8 cellular contexts compared by ENCODE assay signal in the genomic region with DNA sequence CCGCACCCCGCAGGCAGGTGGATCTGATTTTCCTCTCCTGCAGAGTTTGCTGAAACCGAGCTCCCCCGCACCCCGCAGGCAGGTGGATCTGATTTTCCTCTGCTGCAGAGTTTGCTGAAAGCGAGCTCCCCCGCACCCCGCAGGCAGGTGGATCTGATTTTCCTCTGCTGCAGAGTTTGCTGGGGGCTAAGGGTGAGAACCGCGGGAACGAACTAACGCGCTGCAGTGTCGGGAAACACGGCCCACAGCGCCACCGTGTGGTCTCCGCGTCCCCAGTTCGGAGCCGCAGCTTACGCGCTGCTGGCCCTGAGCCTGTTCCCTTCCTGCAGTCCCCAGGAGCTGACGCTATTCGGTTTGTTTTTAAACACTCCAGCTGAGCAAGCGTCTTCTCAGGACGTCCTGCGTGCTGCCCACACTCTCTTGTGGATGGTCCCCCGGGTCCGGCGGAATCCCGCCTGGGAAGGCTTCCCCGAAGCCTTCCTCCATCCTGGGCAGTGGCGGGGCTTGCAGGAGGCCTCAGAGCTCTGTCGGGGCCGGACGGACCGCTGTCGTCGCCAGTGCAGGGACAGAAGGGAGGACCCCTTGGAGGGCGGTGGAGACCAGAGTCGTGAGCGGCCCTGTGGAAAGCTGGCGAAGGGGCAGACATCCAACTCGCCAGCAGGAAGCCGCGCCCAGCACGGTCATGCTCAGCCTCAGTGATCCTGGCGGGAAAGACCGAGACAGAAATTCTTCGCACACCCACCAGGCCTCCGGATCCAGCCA.
DNase-seq lines count a peak whose midpoint lies in the region; ATAC-seq and TF ChIP-seq lines count a peak whose summit lies in the region.

No MANE protein-coding gene starts in this region.

- H2AFZ ChIP-seq in osteoblast (ENCODE audit: low read length): no peak overlapping the region

- peak; percentile 87 for ATAC-seq in GM21619 (IDR thresholded peaks at IDR 0.05; ENCODE audit: unreplicated experiment)

- H3K9me3 ChIP-seq in SJSA1 (replicated peaks): peaks cover 6% of the 10 kb centered on the region; the same call in 1 of the 2 replicates
- H3K9me3 ChIP-seq in osteoblast (ENCODE audit: low read depth, low read length): no peaks in the 10 kb centered on the region
- H3K9me3 ChIP-seq in suprapubic skin: no peaks in the 10 kb centered on the region

- TF ChIP-seq POLR2A in suprapubic skin (IDR thresholded peaks at IDR 0.05): no peak

- no peak overlapping the region for H3K4me3 ChIP-seq in SJSA1
- H3K4me3 ChIP-seq in osteoblast (ENCODE audit: insufficient read depth, low read length): peak overlapping the region; percentile 16
- peak overlapping the region; percentile 24 for H3K4me3 ChIP-seq in suprapubic skin

- no peak for TF ChIP-seq EP300 in suprapubic skin (IDR thresholded peaks at IDR 0.05)

- no peak overlapping the region for H3K27ac ChIP-seq in SJSA1
- no peak overlapping the region for H3K27ac ChIP-seq in osteoblast (ENCODE audit: low read depth, low read length)
- no peak overlapping the region for H3K27ac ChIP-seq in suprapubic skin

- H4K20me1 ChIP-seq in osteoblast (ENCODE audit: insufficient read depth, low read length): no peaks in the 10 kb centered on the region

- peak overlapping the region; percentile 53 for H3K4me2 ChIP-seq in osteoblast (ENCODE audit: insufficient read depth, low read length)

- no peaks in the 10 kb centered on the region for H3K79me2 ChIP-seq in osteoblast (ENCODE audit: insufficient read depth, low read length)

- DNase-seq in DMS 273 (lab: John Stamatoyannopoulos, UW; ENCODE audit: unreplicated experiment) (peak; percentile 92), M059J (ENCODE audit: low read depth) (peak; percentile 71), SJSA1 (ENCODE audit: low read depth in 1 of 2, low spot score in 2 of 2) (peak; percentile 58 to 75), glomerular endothelial cell (ENCODE audit: extremely low read depth, low read depth, low spot score) (peak; percentile 52), osteoblast (ENCODE audit: insufficient read length, low spot score, missing footprints) (peak; percentile 98), suprapubic skin (ENCODE audit: low spot score in 2 of 2) (peak in 1 of 2 donors; percentile 82)
- peak; percentile 80 for DNase-seq in activated naive CD4-positive, alpha-beta T cell treated with Interleukin-2 at 50 U/mL for 16 hours

- H3K36me3 ChIP-seq in SJSA1 (no peaks in the 10 kb centered on the region), osteoblast (ENCODE audit: insufficient read depth, low read length) (no peaks in the 10 kb centered on the region), suprapubic skin (no peaks in the 10 kb centered on the region)

- WGBS in suprapubic skin: 8% methylated on average over 30 of the region's 52 CpGs

- H3K27me3 ChIP-seq in SJSA1 (replicated peaks) (peaks cover 33% of the 10 kb centered on the region), osteoblast (ENCODE audit: insufficient read depth, low read length) (peaks cover 24% of the 10 kb centered on the region), suprapubic skin (peaks cover 36% of the 10 kb centered on the region)

- H3K4me1 ChIP-seq in SJSA1 (replicated peaks): peaks cover 4% of the 10 kb centered on the region; the same call in 1 of the 2 replicates
- no peaks in the 10 kb centered on the region for H3K4me1 ChIP-seq in osteoblast (ENCODE audit: insufficient read depth, low read length)
- H3K4me1 ChIP-seq in suprapubic skin: peaks cover 16% of the 10 kb centered on the region

- TF ChIP-seq CTCF in osteoblast (IDR thresholded peaks at IDR 0.05; ENCODE audit: extremely low read depth, low read depth, low read length) (peak; percentile 73), suprapubic skin (IDR thresholded peaks at IDR 0.05) (peak; percentile 62 to 84)
